ENCODE assay signal across 18 cellular contexts in genomic region chr5:74624501-74624900, GRCh38. TPM values are rescaled to one million over a fixed set of nuclear protein-coding genes. Genes with fewer than 3 reads are reported as not detected.
A peak's percentile ranks its signal among the peaks of the same experiment; 100 is the strongest.
DNase-seq lines count a peak whose midpoint lies in the region; ATAC-seq and TF ChIP-seq lines count a peak whose summit lies in the region.
"Had no signal": no experiment of that assay in that cellular context is flagged by ENCODE, and none has a peak within 500 bp of the region (broad histone marks: within the 10 kb centered on the region; RNA-seq: fewer than 3 reads in every experiment).

No MANE protein-coding gene starts in this region.

- no peak overlapping the region for H2AFZ ChIP-seq in PC-3 (ENCODE audit: low read length)
- H2AFZ ChIP-seq in neural progenitor cell (replicated peaks), result no peak overlapping the region
- H2AFZ ChIP-seq: GM23248 had no signal

- BruUV-seq in Calu3 (replicated peaks; lab: Mats Ljungman, UMichigan) (no TSS peak), PC-3 (replicated peaks; lab: Mats Ljungman, UMichigan) (no TSS peak)

- no peaks in the 10 kb centered on the region for H3K9me3 ChIP-seq in PC-3 (ENCODE audit: low read length)
- no peaks in the 10 kb centered on the region for H3K9me3 ChIP-seq in neural progenitor cell (ENCODE audit: low read depth)
- no peaks in the 10 kb centered on the region for H3K9me3 ChIP-seq in colonic mucosa
- H3K9me3 ChIP-seq: BLaER1 had no signal

- CTCF ChIA-PET in Calu3 (lab: Charles Lee) (interaction anchor here (0.6 kb wide), 1 partner anchor 160 kb away, joined by 6 read pairs; no protein-coding TSS in a partner anchor), PC-3 (lab: Charles Lee) (no interaction called here)

- intact Hi-C loops in Calu3 (cut with micrococcal nuclease; ENCODE audit: unreplicated experiment), result no loop called here
- intact Hi-C loops in PC-3 (cut with micrococcal nuclease), result no loop called here
- intact Hi-C loops in colonic mucosa (cut with DNase I), result no loop called here

- H3K27me3 ChIP-seq in PC-3 (ENCODE audit: low read length) (no peaks in the 10 kb centered on the region), neural progenitor cell (no peaks in the 10 kb centered on the region), colonic mucosa (no peaks in the 10 kb centered on the region)
- H3K27me3 ChIP-seq: BLaER1, cardiac muscle cell had no signal

- TF ChIP-seq CTCF in Calu3 (IDR thresholded peaks at IDR 0.05; ENCODE audit: unreplicated experiment), result no peak
- no peak for TF ChIP-seq CTCF in PC-3 (conservative IDR thresholded peaks at IDR 0.05; ENCODE audit: low read depth, low read length)
- TF ChIP-seq CTCF in epithelial cell of esophagus (IDR thresholded peaks at IDR 0.05; ENCODE audit: insufficient read depth, low read depth, low read length, missing control alignments), result no peak
- no peak for TF ChIP-seq CTCF in neural progenitor cell (IDR thresholded peaks at IDR 0.05)
- no peak for TF ChIP-seq CTCF in colonic mucosa (IDR thresholded peaks at IDR 0.05)

- H3K27ac ChIP-seq in PC-3 (ENCODE audit: low read length) (no peak overlapping the region), neural progenitor cell (no peak overlapping the region), colonic mucosa (no peak overlapping the region)
- H3K27ac ChIP-seq: BLaER1, cardiac muscle cell, GM23248 had no signal

- H4K20me1 ChIP-seq in PC-3 (ENCODE audit: low read length), result no peaks in the 10 kb centered on the region
- peaks cover 19% of the 10 kb centered on the region for H4K20me1 ChIP-seq in neural progenitor cell (ENCODE audit: low read depth)
- H4K20me1 ChIP-seq: BLaER1 had no signal

- no peaks in the 10 kb centered on the region for H3K9me3 Mint-ChIP-seq in Calu3 (ENCODE audit: low read depth, unreplicated experiment)
- H3K9me3 Mint-ChIP-seq in neural progenitor cell, result peaks cover 10% of the 10 kb centered on the region
- H3K9me3 Mint-ChIP-seq: naive B cell; stimulated activated naive CD8-positive, alpha-beta T cell treated with anti-CD3 and anti-CD28 coated beads, Interleukin-15, Interleukin-2, amounts not matched to agents 100 ng/mL and 50 ng/mL, for 24 hours had no signal

- H3F3A ChIP-seq in PC-3 (ENCODE audit: low read length, unreplicated experiment), result no peaks in the 10 kb centered on the region
- H3F3A ChIP-seq in neural progenitor cell (ENCODE audit: low read depth), result peaks cover 42% of the 10 kb centered on the region

- no peaks in the 10 kb centered on the region for H3K9me2 ChIP-seq in PC-3 (replicated peaks; ENCODE audit: low read length)

- H3K27ac Mint-ChIP-seq in Calu3 (ENCODE audit: unreplicated experiment), result peak overlapping the region; percentile 4
- peak overlapping the region; percentile 58 for H3K27ac Mint-ChIP-seq in neural progenitor cell
- H3K27ac Mint-ChIP-seq: stimulated activated naive CD8-positive, alpha-beta T cell treated with anti-CD3 and anti-CD28 coated beads, Interleukin-15, Interleukin-2, amounts not matched to agents 100 ng/mL and 50 ng/mL, for 24 hours had no signal

- ATAC-seq in PC-3, result peak; percentile 65

- no peak overlapping the region for H3K4me3 Mint-ChIP-seq in Calu3 (ENCODE audit: low read depth, unreplicated experiment)
- H3K4me3 Mint-ChIP-seq in neural progenitor cell, result no peak overlapping the region
- H3K4me3 Mint-ChIP-seq: naive B cell; stimulated activated naive CD8-positive, alpha-beta T cell treated with anti-CD3 and anti-CD28 coated beads, Interleukin-15, Interleukin-2, amounts not matched to agents 100 ng/mL and 50 ng/mL, for 24 hours had no signal

- no peak overlapping the region for H3K9ac ChIP-seq in PC-3 (ENCODE audit: low read length)
- no peak overlapping the region for H3K9ac ChIP-seq in neural progenitor cell
- H3K9ac ChIP-seq in colonic mucosa (ENCODE audit: low read depth in 2 of 2, low read length in 2 of 2), result no peak overlapping the region
- H3K9ac ChIP-seq: BLaER1, GM23248 had no signal

- H3K79me2 ChIP-seq in PC-3 (ENCODE audit: low read length) (peaks cover 13% of the 10 kb centered on the region), neural progenitor cell (ENCODE audit: low read depth) (peaks cover 22% of the 10 kb centered on the region)

- no peaks in the 10 kb centered on the region for H3K27me3 Mint-ChIP-seq in Calu3 (ENCODE audit: unreplicated experiment)
- peaks cover 7% of the 10 kb centered on the region for H3K27me3 Mint-ChIP-seq in neural progenitor cell (ENCODE audit: insufficient read depth, low read depth)

- H3K4me3 ChIP-seq in PC-3 (ENCODE audit: low read length) (no peak overlapping the region), epithelial cell of esophagus (ENCODE audit: low read length) (no peak overlapping the region), neural progenitor cell (no peak overlapping the region), colonic mucosa (no peak overlapping the region)
- H3K4me3 ChIP-seq: BLaER1, cardiac muscle cell, GM23248 had no signal

- H3K4me2 ChIP-seq in PC-3 (ENCODE audit: low read length) (peak overlapping the region; percentile 30; the same call in 1 of the 2 replicates), neural progenitor cell (no peak overlapping the region)
- H3K4me2 ChIP-seq: BLaER1 had no signal

- H3K36me3 ChIP-seq in PC-3 (ENCODE audit: low read depth, low read length) (peaks cover 11% of the 10 kb centered on the region), neural progenitor cell (peaks cover 3% of the 10 kb centered on the region), colonic mucosa (no peaks in the 10 kb centered on the region)
- H3K36me3 ChIP-seq: cardiac muscle cell had no signal

- POLR2A ChIA-PET in PC-3 (lab: Charles Lee; ENCODE audit: unreplicated experiment), result no interaction called here

- H3K36me3 Mint-ChIP-seq in Calu3 (ENCODE audit: insufficient read depth, unreplicated experiment), result peaks cover 25% of the 10 kb centered on the region
- H3K36me3 Mint-ChIP-seq in neural progenitor cell, result peaks cover 8% of the 10 kb centered on the region
- H3K36me3 Mint-ChIP-seq: naive B cell had no signal

- DNase-seq in Calu3, result peak; percentile 69
- DNase-seq in PC-3, result peak; percentile 80
- peak; percentile 99 for DNase-seq in epithelial cell of esophagus (ENCODE audit: low read depth)
- DNase-seq in neural progenitor cell (ENCODE audit: low spot score), result no peak
- DNase-seq in SK-N-DZ (ENCODE audit: low spot score), result no peak
- no peak for DNase-seq in colonic mucosa
- no peak for DNase-seq in effector CD4-positive, alpha-beta T cell
- DNase-seq in ureter (ENCODE audit: low spot score), result no peak
- DNase-seq: GDM1; GM23248; naive B cell; NCI-H1694 treated with DMSO at 0.1 percent for 48 hours; NCI-H446; RPMI8226; stimulated activated CD4-positive, alpha-beta T cell treated with anti-CD3 and anti-CD28 coated beads, Interleukin-2, amount 100 ng/mL, for 48 hours had no signal

- peaks cover 64% of the 10 kb centered on the region for H3K4me1 Mint-ChIP-seq in Calu3 (ENCODE audit: low read depth, unreplicated experiment)
- peaks cover 78% of the 10 kb centered on the region for H3K4me1 Mint-ChIP-seq in neural progenitor cell

- H3K4me1 ChIP-seq in PC-3 (ENCODE audit: insufficient read depth, low read length) (peaks cover 22% of the 10 kb centered on the region), neural progenitor cell (peaks cover 49% of the 10 kb centered on the region), colonic mucosa (no peaks in the 10 kb centered on the region)
- H3K4me1 ChIP-seq: BLaER1 had no signal

RNA-seq across cellular contexts. Expression of gene ENC1, which starts 16.0 kb away (rescaled TPM):
- total RNA-seq in Calu3 (2022) (91.6 and 100 TPM in 2 replicates), PC-3 (2014; rRNA removed) (24.5 TPM in 2 replicates), neural progenitor cell (ENCODE audit: low replicate concordance) (73.8 and 146 TPM in 2 replicates), colonic mucosa (10 to 100 TPM; 18.9 to 26.6 TPM), ureter (48.5 TPM)
- 8.4 and 11.2 TPM in 2 replicates for polyA plus RNA-seq in SK-N-DZ (2014; cell fraction: cytosol; rRNA removed)
- 7.7 and 8.7 TPM in 2 replicates for polyA plus RNA-seq in SK-N-DZ (2014; cell fraction: nucleus; rRNA removed)

Comparison
In these comparisons a context has a peak if more than half of its experiments do, and no peak if none do; other contexts are left out.
1. DNase-seq: peak in Calu3 (single experiment), PC-3 (single experiment) and epithelial cell of esophagus (single experiment); none in neural progenitor cell (single experiment), SK-N-DZ (single experiment), colonic mucosa (single experiment), effector CD4-positive, alpha-beta T cell (single experiment) and ureter (single experiment).